1 cellular context compared by ENCODE assay signal in genomic region chr16:70553175-70553574, GRCh38.
TF ChIP-seq lines count a peak whose summit lies in the region.

No MANE protein-coding gene starts in this region.

TF ChIP-seq in endothelial cell of umbilical vein, 7 proteins besides CTCF, POLR2A, EP300 and RAD21:
- no peak for TF ChIP-seq EZH2 (IDR thresholded peaks at IDR 0.05; ENCODE audit: borderline replicate concordance, low read depth, low read length, severe bottlenecking)
- no peak for TF ChIP-seq POLR2AphosphoS5 (IDR thresholded peaks at IDR 0.05; ENCODE audit: insufficient read depth, low read depth, low read length)
- no peak for TF ChIP-seq FOS (IDR thresholded peaks at IDR 0.05; ENCODE audit: borderline replicate concordance, insufficient read depth, low read length)
- TF ChIP-seq JUN (IDR thresholded peaks at IDR 0.05; ENCODE audit: borderline replicate concordance, insufficient read depth, insufficient read length, low read depth) = no peak
